ENCODE assay signal across 23 cellular contexts in the genomic region with DNA sequence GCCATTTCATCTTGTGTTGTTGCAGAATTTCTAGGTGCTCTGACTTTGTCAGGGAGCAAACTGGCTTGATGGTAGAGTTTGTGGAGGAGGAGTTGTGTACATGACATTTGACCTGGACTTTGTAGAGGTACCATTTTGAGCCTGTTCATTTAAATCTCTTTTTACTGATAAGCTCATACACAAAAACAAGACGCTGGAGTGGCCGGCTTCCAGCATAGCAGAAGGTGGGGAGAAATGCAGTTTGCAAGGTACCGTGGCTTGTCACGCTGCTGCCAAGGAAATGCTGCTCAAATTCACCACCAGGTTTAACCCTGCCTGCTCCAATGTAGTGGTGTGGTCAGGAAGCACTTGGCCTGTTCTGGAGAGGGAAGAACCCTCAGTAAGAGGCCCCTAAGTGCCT. TPM values are rescaled to one million over a fixed set of nuclear protein-coding genes. Genes with fewer than 3 reads are reported as not detected.
DNase-seq lines count a peak whose midpoint lies in the region; ATAC-seq and TF ChIP-seq lines count a peak whose summit lies in the region.
"Had no signal": no experiment of that assay in that cellular context is flagged by ENCODE, and none has a peak within 500 bp of the region (broad histone marks: within the 10 kb centered on the region; RNA-seq: fewer than 3 reads in every experiment).

No MANE protein-coding gene starts in this region.

- H3K36me3 Mint-ChIP-seq in activated T-helper 17 cell treated with anti-CD3 and anti-CD28 coated beads, Interleukin-2, amount 50 U/mL, for 72 hours (ENCODE audit: low read depth): no peaks in the 10 kb centered on the region
- H3K36me3 Mint-ChIP-seq: naive B cell had no signal

- H3K9me3 Mint-ChIP-seq in activated T-helper 17 cell treated with anti-CD3 and anti-CD28 coated beads, Interleukin-2, amount 50 U/mL, for 72 hours: no peaks in the 10 kb centered on the region
- H3K9me3 Mint-ChIP-seq: dendritic cell treated with granulocyte-macrophage colony-stimulating factor and Interleukin-4, amounts not matched to agents 40 ng/mL and 50 ng/mL, for 4 days; naive B cell had no signal

- H4K20me1 ChIP-seq in BLaER1 treated with 17β-estradiol and CSF1 and Interleukin-3, amounts not matched to agents 10 nM and 100 nM: no peaks in the 10 kb centered on the region

- H3K4me2 ChIP-seq in BLaER1 treated with 17β-estradiol and CSF1 and Interleukin-3, amounts not matched to agents 10 nM and 100 nM: peak overlapping the region in 8 of 11 experiments; percentile 17 to 39 (median 29); a peak in 10 of 22 replicates

- peaks cover 6 to 19% (median 15%) of the 10 kb centered on the region in 10 experiments for H3K4me1 ChIP-seq in BLaER1 treated with 17β-estradiol and CSF1 and Interleukin-3, amounts not matched to agents 10 nM and 100 nM
- H3K4me1 ChIP-seq in left lung (peaks cover 0 to 1% of the 10 kb centered on the region in 2 donors), tibial nerve (peaks cover 0 to 5% (median 0%) of the 10 kb centered on the region in 4 donors)
- H3K4me1 ChIP-seq: breast epithelium, sigmoid colon, SJSA1, suprapubic skin had no signal

- no peak overlapping the region for H3K27ac ChIP-seq in BLaER1 treated with 17β-estradiol and CSF1 and Interleukin-3, amounts not matched to agents 10 nM and 100 nM
- H3K27ac ChIP-seq in left lung: no peak overlapping the region
- no peak overlapping the region for H3K27ac ChIP-seq in tibial nerve
- H3K27ac ChIP-seq: adrenal gland, sigmoid colon, SJSA1, suprapubic skin had no signal

- in situ Hi-C loops in G401 (cut with HindIII; ENCODE audit: low sequenced_read_pairs): no loop called here

- TF ChIP-seq CTCF in left lung (IDR thresholded peaks at IDR 0.05) (no peak), tibial nerve (IDR thresholded peaks at IDR 0.05) (no peak)

- no peak overlapping the region for H3K4me3 ChIP-seq in BLaER1 treated with 17β-estradiol and CSF1 and Interleukin-3, amounts not matched to agents 10 nM and 100 nM
- H3K4me3 ChIP-seq in left lung (no peak overlapping the region), tibial nerve (no peak overlapping the region)
- H3K4me3 ChIP-seq: adrenal gland, breast epithelium, sigmoid colon, SJSA1, suprapubic skin had no signal

- H3K4me1 Mint-ChIP-seq in activated T-helper 17 cell treated with anti-CD3 and anti-CD28 coated beads, Interleukin-2, amount 50 U/mL, for 72 hours: peaks cover 16% of the 10 kb centered on the region

- TF ChIP-seq POLR2A in tibial nerve (IDR thresholded peaks at IDR 0.05): no peak

- H3K36me3 ChIP-seq in BLaER1 treated with 17β-estradiol and CSF1 and Interleukin-3, amounts not matched to agents 10 nM and 100 nM: no peaks in the 10 kb centered on the region
- H3K36me3 ChIP-seq in left lung: no peaks in the 10 kb centered on the region
- no peaks in the 10 kb centered on the region for H3K36me3 ChIP-seq in tibial nerve
- H3K36me3 ChIP-seq: adrenal gland, breast epithelium, sigmoid colon, SJSA1, suprapubic skin had no signal

- 66 to 73% methylated on average over 4 of the region's 4 CpGs for WGBS in tibial nerve, 2 donors

- ATAC-seq in activated T-helper 17 cell treated with anti-CD3 and anti-CD28 coated beads, Interleukin-2, amount 50 U/mL, for 72 hours (replicated peaks): no peak
- peak; percentile 11 for ATAC-seq in left lung
- ATAC-seq in GM18867 (IDR thresholded peaks at IDR 0.05; ENCODE audit: unreplicated experiment): no peak

- peak overlapping the region; percentile 41 for H3K4me3 Mint-ChIP-seq in activated T-helper 17 cell treated with anti-CD3 and anti-CD28 coated beads, Interleukin-2, amount 50 U/mL, for 72 hours
- H3K4me3 Mint-ChIP-seq: dendritic cell treated with granulocyte-macrophage colony-stimulating factor and Interleukin-4, amounts not matched to agents 40 ng/mL and 50 ng/mL, for 4 days; naive B cell had no signal

- H3K9me3 ChIP-seq in BLaER1 treated with 17β-estradiol and CSF1 and Interleukin-3, amounts not matched to agents 10 nM and 100 nM (replicated peaks in 1 of 11): no peaks in the 10 kb centered on the region
- no peaks in the 10 kb centered on the region for H3K9me3 ChIP-seq in left lung
- no peaks in the 10 kb centered on the region for H3K9me3 ChIP-seq in tibial nerve
- H3K9me3 ChIP-seq: adrenal gland, breast epithelium, sigmoid colon, SJSA1, suprapubic skin had no signal

- TF ChIP-seq EP300 in tibial nerve (IDR thresholded peaks at IDR 0.05): no peak

- intact Hi-C loops in left lung (cut with DNase I): no loop called here

- H3K27me3 ChIP-seq in BLaER1 treated with 17β-estradiol and CSF1 and Interleukin-3, amounts not matched to agents 10 nM and 100 nM: no peaks in the 10 kb centered on the region
- no peaks in the 10 kb centered on the region for H3K27me3 ChIP-seq in left lung
- H3K27me3 ChIP-seq in tibial nerve: no peaks in the 10 kb centered on the region
- H3K27me3 ChIP-seq: adrenal gland, breast epithelium, sigmoid colon, SJSA1, suprapubic skin had no signal

- no peaks in the 10 kb centered on the region for H3K27me3 Mint-ChIP-seq in activated T-helper 17 cell treated with anti-CD3 and anti-CD28 coated beads, Interleukin-2, amount 50 U/mL, for 72 hours

- no peak overlapping the region for H3K9ac ChIP-seq in BLaER1 treated with 17β-estradiol and CSF1 and Interleukin-3, amounts not matched to agents 10 nM and 100 nM

- no peak overlapping the region for H3K27ac Mint-ChIP-seq in activated T-helper 17 cell treated with anti-CD3 and anti-CD28 coated beads, Interleukin-2, amount 50 U/mL, for 72 hours
- H3K27ac Mint-ChIP-seq: dendritic cell treated with granulocyte-macrophage colony-stimulating factor and Interleukin-4, amounts not matched to agents 40 ng/mL and 50 ng/mL, for 4 days; naive B cell had no signal

- peak; percentile 94 for DNase-seq in G401 (ENCODE audit: low spot score)
- DNase-seq in left lung: no peak
- no peak for DNase-seq in putamen (ENCODE audit: low spot score)
- no peak for DNase-seq in stimulated activated CD8-positive, alpha-beta memory T cell treated with anti-CD3 and anti-CD28 coated beads, Interleukin-4, amount 100 ng/mL, for 48 hours
- DNase-seq in tibial nerve (ENCODE audit: low spot score in 2 of 2): no peak
- DNase-seq: ACHN; activated CD4-positive, alpha-beta T cell treated with anti-CD3 and anti-CD28 coated beads, Interleukin-2, amount 50 U/mL, for 4 hours; activated effector memory CD4-positive, alpha-beta T cell treated with Interleukin-2 at 50 U/mL for 16 hours; adrenal gland; DMS79 treated with DMSO at 0.1 percent for 48 hours; mesendoderm; naive B cell; NCI-H1105 treated with DMSO at 0.1 percent for 48 hours; NCI-H2081 treated with DMSO at 0.1 percent for 48 hours; sigmoid colon; stimulated activated CD4-positive, alpha-beta T cell treated with anti-CD3 and anti-CD28 coated beads, Interleukin-15, amount 100 ng/mL, for 24 hours had no signal

RNA-seq across cellular contexts. Expression of a gene that starts 18.9 kb away (rescaled TPM):
- 77.4 and 83.2 TPM in 2 replicates for total RNA-seq in G401 (2014; rRNA removed; shearing (Covaris generic))
- 10 to 100 TPM; 83.2 to 92.1 TPM for total RNA-seq in activated T-helper 17 cell treated with anti-CD3 and anti-CD28 coated beads, Interleukin-2, amount 50 U/mL, for 72 hours
- total RNA-seq in left lung: 10 to 100 TPM; 25.5 to 29.1 TPM
- total RNA-seq in tibial nerve: 10 to 100 TPM; 42.8 to 58.2 (median 52.3) TPM
